Comparison of ENCODE assay signal across 8 cellular contexts in genomic region chr19:55088543-55089265, GRCh38. TPM values are rescaled to one million over a fixed set of nuclear protein-coding genes. Genes with fewer than 3 reads are reported as not detected.
DNase-seq lines count a peak whose midpoint lies in the region; ATAC-seq and TF ChIP-seq lines count a peak whose summit lies in the region.

No MANE protein-coding gene starts in this region.

- ATAC-seq in activated T-cell treated with anti-CD3 and anti-CD28 coated beads, Interleukin-2, amount 50 U/mL, for 72 hours (replicated peaks in 1 of 2), result peak; percentile 38 to 43
- no peak for ATAC-seq in HG02588 (IDR thresholded peaks at IDR 0.05; ENCODE audit: unreplicated experiment)

- H3K36me3 ChIP-seq in BE2C, result peaks cover 3% of the 10 kb centered on the region
- H3K36me3 ChIP-seq in H7 (replicated peaks; ENCODE audit: control insufficient read depth, insufficient read depth, low read length), result no peaks in the 10 kb centered on the region; the same call in 1 of the 2 replicates
- H3K36me3 ChIP-seq in neutrophil, result peaks cover 42% of the 10 kb centered on the region

- H3K4me1 ChIP-seq in BE2C, result no peaks in the 10 kb centered on the region
- H3K4me1 ChIP-seq in neutrophil (ENCODE audit: control insufficient read depth in 1 of 2, insufficient read depth in 1 of 2, low read depth in 1 of 2, low read length in 1 of 2), result peaks cover 6 to 12% of the 10 kb centered on the region in 2 experiments

- peaks cover 43% of the 10 kb centered on the region for H3K27me3 Mint-ChIP-seq in activated T-cell treated with anti-CD3 and anti-CD28 coated beads, Interleukin-2, amount 50 U/mL, for 72 hours (ENCODE audit: low read depth)

- no peak overlapping the region for H3K27ac ChIP-seq in neutrophil

- H3K4me1 Mint-ChIP-seq in activated T-cell treated with anti-CD3 and anti-CD28 coated beads, Interleukin-2, amount 50 U/mL, for 72 hours (ENCODE audit: low read depth), result peaks cover 22% of the 10 kb centered on the region

- no peak overlapping the region for H3K27ac Mint-ChIP-seq in activated T-cell treated with anti-CD3 and anti-CD28 coated beads, Interleukin-2, amount 50 U/mL, for 72 hours

- peak overlapping the region; percentile 65 to 66 for H3K4me3 Mint-ChIP-seq in activated T-cell treated with anti-CD3 and anti-CD28 coated beads, Interleukin-2, amount 50 U/mL, for 72 hours

- no peaks in the 10 kb centered on the region for H3K9me3 ChIP-seq in BE2C
- H3K9me3 ChIP-seq in neutrophil, result no peaks in the 10 kb centered on the region

- DNase-seq in BE2C (peak; percentile 88), H7 (peak; percentile 95), OCI-M1 (lab: John Stamatoyannopoulos, UW) (peak; percentile 92), fibroblast of peridontal ligament (ENCODE audit: extremely low read depth) (peak; percentile 61), stromal cell of bone marrow (ENCODE audit: low read depth) (peak; percentile 29)
- DNase-seq in activated T-cell treated with anti-CD3 and anti-CD28 coated beads, Interleukin-2, amount 50 U/mL, for 72 hours, result peak; percentile 85 to 86

- peaks cover 34% of the 10 kb centered on the region for H3K27me3 ChIP-seq in BE2C
- peaks cover 38% of the 10 kb centered on the region for H3K27me3 ChIP-seq in H7 (ENCODE audit: control insufficient read depth, insufficient read depth, low read length)
- H3K27me3 ChIP-seq in neutrophil, result peaks cover 49% of the 10 kb centered on the region

- peaks cover 4% of the 10 kb centered on the region in 2 donors for H3K36me3 Mint-ChIP-seq in activated T-cell treated with anti-CD3 and anti-CD28 coated beads, Interleukin-2, amount 50 U/mL, for 72 hours (ENCODE audit: insufficient read depth in 2 of 2)

- H3K4me3 ChIP-seq in BE2C (ENCODE audit: low read depth, low read length) (no peak overlapping the region), H7 (ENCODE audit: insufficient read depth, low read depth, low read length) (no peak overlapping the region), neutrophil (ENCODE audit: low read depth in 1 of 2, low read length in 1 of 2) (no peak overlapping the region)

- H3K9me3 Mint-ChIP-seq in activated T-cell treated with anti-CD3 and anti-CD28 coated beads, Interleukin-2, amount 50 U/mL, for 72 hours, result no peaks in the 10 kb centered on the region

- TF ChIP-seq CTCF in BE2C (IDR thresholded peaks at IDR 0.05; ENCODE audit: low read depth, low read length), result peak; percentile 62
- TF ChIP-seq CTCF in neutrophil (IDR thresholded peaks at IDR 0.05), result peak; percentile 67

RNA-seq across cellular contexts. Expression of gene EPS8L1, which starts 13.0 kb away (rescaled TPM):
- polyA plus RNA-seq in BE2C (2012; ENCODE audit: insufficient read depth, insufficient read length, low read depth), result not detected
- total RNA-seq in H7 (2014; rRNA removed; shearing (Covaris generic)), result 20.0 and 22.9 TPM in 2 replicates
- total RNA-seq in activated T-cell treated with anti-CD3 and anti-CD28 coated beads, Interleukin-2, amount 50 U/mL, for 72 hours, result 1 to 10 TPM; 3.8 to 5.3 TPM

RNA-seq across cellular contexts. Expression of gene RDH13, which starts 25.8 kb away (rescaled TPM):
- 19.7 TPM for polyA plus RNA-seq in BE2C (2012; ENCODE audit: insufficient read depth, insufficient read length, low read depth)
- total RNA-seq in H7 (2014; rRNA removed; shearing (Covaris generic)), result 21.2 and 24.4 TPM in 2 replicates
- 10 to 100 TPM; 11.5 to 13.8 TPM for total RNA-seq in activated T-cell treated with anti-CD3 and anti-CD28 coated beads, Interleukin-2, amount 50 U/mL, for 72 hours

RNA-seq across cellular contexts. Expression of gene PPP1R12C, which starts 28.7 kb away (rescaled TPM):
- 75.9 TPM for polyA plus RNA-seq in BE2C (2012; ENCODE audit: insufficient read depth, insufficient read length, low read depth)
- total RNA-seq in H7 (2014; rRNA removed; shearing (Covaris generic)), result 57.5 and 66.4 TPM in 2 replicates
- 10 to 100 TPM; 65.7 to 71.6 TPM for total RNA-seq in activated T-cell treated with anti-CD3 and anti-CD28 coated beads, Interleukin-2, amount 50 U/mL, for 72 hours

RNA-seq across cellular contexts. Expression of gene GP6, which starts 50.6 kb away (rescaled TPM):
- polyA plus RNA-seq in BE2C (2012; ENCODE audit: insufficient read depth, insufficient read length, low read depth), result not detected
- total RNA-seq in H7 (2014; rRNA removed; shearing (Covaris generic)), result not detected in 2 replicates
- under 1 TPM; 0.24 to 0.39 TPM for total RNA-seq in activated T-cell treated with anti-CD3 and anti-CD28 coated beads, Interleukin-2, amount 50 U/mL, for 72 hours

Comparison
In these comparisons a context has a peak if more than half of its experiments do, and no peak if none do; other contexts are left out.
1. DNase-seq: peak in every context shown above with its lines; median percentile 95 in H7; 92 in OCI-M1; 88 in BE2C; 86 in activated T-cell treated with anti-CD3 and anti-CD28 coated beads, Interleukin-2, amount 50 U/mL, for 72 hours; 61 in fibroblast of peridontal ligament; 29 in stromal cell of bone marrow.